Comparison of ENCODE assay signal across 20 cellular contexts in the genomic region with DNA sequence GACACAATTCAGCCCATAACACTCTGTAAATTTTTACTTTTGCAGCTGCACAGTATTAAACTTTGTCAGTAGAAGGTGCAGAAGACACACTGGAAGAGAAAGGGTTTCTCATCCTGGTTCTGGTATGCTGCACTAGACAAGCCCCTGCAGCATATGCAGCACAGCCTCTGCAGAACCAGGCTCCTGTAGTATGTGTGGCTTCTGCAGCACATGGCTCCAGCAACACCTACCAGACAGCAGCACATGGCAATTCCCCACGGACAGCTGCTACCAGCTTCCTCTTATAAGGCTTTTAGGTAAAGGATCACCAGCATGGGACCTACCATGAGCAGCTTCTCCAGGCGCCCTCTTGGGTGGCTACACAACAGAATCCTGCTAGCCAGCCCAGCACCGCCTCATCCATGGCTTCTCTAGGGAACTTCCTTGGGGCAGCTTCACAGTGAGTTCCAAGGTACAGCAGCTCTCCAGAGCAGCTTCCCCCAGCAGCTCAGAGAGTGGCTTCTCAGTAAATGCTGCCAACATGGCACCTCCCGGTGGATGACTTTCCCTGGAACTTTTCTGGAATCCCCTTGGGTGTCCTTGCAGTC.
DNase-seq lines count a peak whose midpoint lies in the region; ATAC-seq, FAIRE-seq and TF ChIP-seq lines count a peak whose summit lies in the region.
"Had no signal": no experiment of that assay in that cellular context is flagged by ENCODE, and none has a peak within 500 bp of the region (broad histone marks: within the 10 kb centered on the region; RNA-seq: fewer than 3 reads in every experiment).

No MANE protein-coding gene starts in this region.

- no peak overlapping the region for H3K4me3 Mint-ChIP-seq in neural progenitor cell
- H3K4me3 Mint-ChIP-seq: T-cell had no signal

- H4K20me1 ChIP-seq in neural progenitor cell (ENCODE audit: low read depth): no peaks in the 10 kb centered on the region

- no peaks in the 10 kb centered on the region for H3F3A ChIP-seq in neural progenitor cell (ENCODE audit: low read depth)

- no peaks in the 10 kb centered on the region for H3K9me3 Mint-ChIP-seq in neural progenitor cell

- no peak overlapping the region for H3K4me2 ChIP-seq in neural progenitor cell
- H3K4me2 ChIP-seq: PC-9, SK-N-SH had no signal

- peak; percentile 2 for DNase-seq in NCI-H2171 treated with DMSO at 0.1 percent for 48 hours (lab: John Stamatoyannopoulos, UW)
- DNase-seq in NCI-H2171 (lab: John Stamatoyannopoulos, UW): no peak
- DNase-seq in Ammon's horn (ENCODE audit: low spot score): peak; percentile 38
- DNase-seq in SJCRH30: peak; percentile 7 to 35
- no peak for DNase-seq in neural progenitor cell (ENCODE audit: low spot score)
- DNase-seq in DMS53 (lab: John Stamatoyannopoulos, UW): no peak
- DNase-seq in GM12891 (ENCODE audit: insufficient read length, low spot score): no peak
- DNase-seq: COR-L47, DMS153, GOT3, NCI-H1417, NCI-H1930, NCI-H526 treated with DMSO at 0.1 percent for 48 hours, PC-9, SK-N-SH, T-cell had no signal

- no peak for TF ChIP-seq CTCF in neural progenitor cell (IDR thresholded peaks at IDR 0.05)

- no peak overlapping the region for H3K27ac ChIP-seq in SJCRH30
- no peak overlapping the region for H3K27ac ChIP-seq in neural progenitor cell
- H3K27ac ChIP-seq: C4-2B, PC-9 had no signal

- H3K79me2 ChIP-seq in neural progenitor cell (ENCODE audit: low read depth): no peaks in the 10 kb centered on the region

- H3K9me3 ChIP-seq in SJCRH30 (replicated peaks): 0 out of 2 replicates have a peak, but pooled peaks cover 1% of the 10 kb centered on the region
- H3K9me3 ChIP-seq in neural progenitor cell (ENCODE audit: low read depth): no peaks in the 10 kb centered on the region
- H3K9me3 ChIP-seq: SK-N-SH had no signal

- no peaks in the 10 kb centered on the region for H3K36me3 ChIP-seq in SJCRH30
- no peaks in the 10 kb centered on the region for H3K36me3 ChIP-seq in neural progenitor cell

- no peaks in the 10 kb centered on the region for H3K36me3 Mint-ChIP-seq in neural progenitor cell
- H3K36me3 Mint-ChIP-seq: T-cell had no signal

- FAIRE-seq in GM12891 (lab: Jason Lieb, UNC): no peak
- FAIRE-seq: A204.1, K562 had no signal

- no peak for ATAC-seq in HG03432 (IDR thresholded peaks at IDR 0.05; ENCODE audit: unreplicated experiment)
- ATAC-seq: K562, T-cell had no signal

- no peak overlapping the region for H3K27ac Mint-ChIP-seq in neural progenitor cell
- H3K27ac Mint-ChIP-seq: T-cell had no signal

- H3K4me1 ChIP-seq in SJCRH30 (peaks cover under 1% of the 10 kb centered on the region; the same call in 1 of the 2 replicates), neural progenitor cell (peaks cover 9% of the 10 kb centered on the region)

- peaks cover 6% of the 10 kb centered on the region for H3K27me3 Mint-ChIP-seq in neural progenitor cell (ENCODE audit: insufficient read depth, low read depth)
- H3K27me3 Mint-ChIP-seq: T-cell had no signal

- peaks cover 36% of the 10 kb centered on the region for H3K4me1 Mint-ChIP-seq in neural progenitor cell
- H3K4me1 Mint-ChIP-seq: T-cell had no signal

- no peak overlapping the region for H3K4me3 ChIP-seq in SJCRH30
- H3K4me3 ChIP-seq in neural progenitor cell: no peak overlapping the region
- H3K4me3 ChIP-seq: K562, PC-9 had no signal

- H3K27me3 ChIP-seq in SJCRH30: no peaks in the 10 kb centered on the region
- no peaks in the 10 kb centered on the region for H3K27me3 ChIP-seq in neural progenitor cell

- no peak overlapping the region for H3K9ac ChIP-seq in neural progenitor cell
- H3K9ac ChIP-seq: SK-N-SH had no signal

- no peak for TF ChIP-seq POLR2A in GM12891 (IDR thresholded peaks at IDR 0.05; ENCODE audit: low read depth, low read length)

- H2AFZ ChIP-seq in neural progenitor cell (replicated peaks): peak overlapping the region; percentile 27
- H2AFZ ChIP-seq: PC-9 had no signal

TF ChIP-seq in GM12891, 5 proteins besides CTCF, POLR2A, EP300 and RAD21:
- TF ChIP-seq POU2F2 (IDR thresholded peaks at IDR 0.05; ENCODE audit: low read depth, low read length): no peak
- TF ChIP-seq PAX5 (IDR thresholded peaks at IDR 0.05; ENCODE audit: insufficient read depth, low read length, severe bottlenecking): no peak
- TF ChIP-seq TAF1 (IDR thresholded peaks at IDR 0.05; ENCODE audit: low read depth, low read length): no peak
- TF ChIP-seq POLR2AphosphoS5 (IDR thresholded peaks at IDR 0.05; ENCODE audit: low read depth, low read length): no peak
- no peak for TF ChIP-seq SPI1 (IDR thresholded peaks at IDR 0.05; ENCODE audit: low read depth, low read length)
TF ChIP-seq in GM12891: peak in this region for 0.

Comparison
In these comparisons a context has a peak if more than half of its experiments do, and no peak if none do; other contexts are left out.
1. DNase-seq: peak in NCI-H2171 treated with DMSO at 0.1 percent for 48 hours (single experiment), Ammon's horn (single experiment) and SJCRH30 (2 of 2); none in NCI-H2171 (single experiment), neural progenitor cell (single experiment), DMS53 (single experiment) and GM12891 (single experiment).